In genomic region chr20:46367967-46368901, GRCh38 we compare ENCODE assay signal across 11 cellular contexts. TPM values are rescaled to one million over a fixed set of nuclear protein-coding genes. Genes with fewer than 3 reads are reported as not detected.
A peak's percentile ranks its signal among the peaks of the same experiment; 100 is the strongest.
DNase-seq lines count a peak whose midpoint lies in the region; ATAC-seq, FAIRE-seq and TF ChIP-seq lines count a peak whose summit lies in the region.
"Had no signal": no experiment of that assay in that cellular context is flagged by ENCODE, and none has a peak within 500 bp of the region (broad histone marks: within the 10 kb centered on the region; RNA-seq: fewer than 3 reads in every experiment).

No MANE protein-coding gene starts in this region.

- ATAC-seq in stimulated activated naive B cell treated with anti-CD40 and anti-IgM and Interleukin-4, amounts not matched to agents 10 μg/mL and 1 μg/mL and 100 μg/mL, for 72 hours (replicated peaks): peak in 1 of 2 donors; percentile 38
- no peak for ATAC-seq in GM19467 (IDR thresholded peaks at IDR 0.05; ENCODE audit: unreplicated experiment)

- no peak for FAIRE-seq in bronchial epithelial cell (lab: Jason Lieb, UNC)

- H3K4me1 Mint-ChIP-seq in activated naive CD4-positive, alpha-beta T cell treated with anti-CD3 and anti-CD28 coated beads, Interleukin-2, amount 10 ng/mL, durations not matched to agents 7 days and 5 days: peaks cover 36% of the 10 kb centered on the region
- peaks cover 26 to 41% of the 10 kb centered on the region in 2 donors for H3K4me1 Mint-ChIP-seq in stimulated activated naive B cell treated with anti-CD40 and anti-IgM and Interleukin-4, amounts not matched to agents 10 μg/mL and 1 μg/mL and 100 μg/mL, for 72 hours

- H3K27me3 ChIP-seq in bronchial epithelial cell (ENCODE audit: control insufficient read depth, insufficient read depth, low read length): no peaks in the 10 kb centered on the region
- H3K27me3 ChIP-seq: neutrophil had no signal

- no peak overlapping the region for H3K4me3 Mint-ChIP-seq in activated naive CD4-positive, alpha-beta T cell treated with anti-CD3 and anti-CD28 coated beads, Interleukin-2, amount 10 ng/mL, durations not matched to agents 7 days and 5 days
- H3K4me3 Mint-ChIP-seq in stimulated activated naive B cell treated with anti-CD40 and anti-IgM and Interleukin-4, amounts not matched to agents 10 μg/mL and 1 μg/mL and 100 μg/mL, for 72 hours: no peak overlapping the region

- peaks cover 71% of the 10 kb centered on the region for H3K36me3 Mint-ChIP-seq in activated naive CD4-positive, alpha-beta T cell treated with anti-CD3 and anti-CD28 coated beads, Interleukin-2, amount 10 ng/mL, durations not matched to agents 7 days and 5 days
- peaks cover 53 to 77% of the 10 kb centered on the region in 2 donors for H3K36me3 Mint-ChIP-seq in stimulated activated naive B cell treated with anti-CD40 and anti-IgM and Interleukin-4, amounts not matched to agents 10 μg/mL and 1 μg/mL and 100 μg/mL, for 72 hours

- CTCF ChIA-PET in activated naive CD4-positive, alpha-beta T cell treated with anti-CD3 and anti-CD28 coated beads, Interleukin-2, amount 10 ng/mL, durations not matched to agents 7 days and 5 days (lab: Charles Lee): no interaction called here

- TF ChIP-seq CTCF in bronchial epithelial cell (IDR thresholded peaks at IDR 0.05; ENCODE audit: insufficient read depth, low read length, severe bottlenecking): no peak

- H3K4me3 ChIP-seq in bronchial epithelial cell (ENCODE audit: low read depth, low read length): no peak overlapping the region

- no peaks in the 10 kb centered on the region for H3K27me3 Mint-ChIP-seq in activated naive CD4-positive, alpha-beta T cell treated with anti-CD3 and anti-CD28 coated beads, Interleukin-2, amount 10 ng/mL, durations not matched to agents 7 days and 5 days
- H3K27me3 Mint-ChIP-seq in stimulated activated naive B cell treated with anti-CD40 and anti-IgM and Interleukin-4, amounts not matched to agents 10 μg/mL and 1 μg/mL and 100 μg/mL, for 72 hours: no peaks in the 10 kb centered on the region

- DNase-seq in activated naive CD4-positive, alpha-beta T cell treated with anti-CD3 and anti-CD28 coated beads, Interleukin-2, amount 10 ng/mL, durations not matched to agents 7 days and 5 days: no peak
- DNase-seq in activated naive CD4-positive, alpha-beta T cell (lab: John Stamatoyannopoulos, UW): no peak
- DNase-seq in NCI-H226: peak; percentile 81
- DNase-seq in bronchial epithelial cell (ENCODE audit: low read depth): peak; percentile 31
- no peak for DNase-seq in stimulated activated naive B cell treated with anti-CD40 and anti-IgM and Interleukin-4, amounts not matched to agents 10 μg/mL and 1 μg/mL and 100 μg/mL, for 72 hours
- DNase-seq in mucosa of gallbladder (ENCODE audit: low spot score): no peak
- DNase-seq in GDM1 (lab: John Stamatoyannopoulos, UW): no peak
- DNase-seq: NCI-H774; stimulated activated CD4-positive, alpha-beta T cell treated with anti-CD3 and anti-CD28 coated beads, Interleukin-1b, Interleukin-23, amount 100 ng/mL, for 48 hours had no signal

- H3K9me3 Mint-ChIP-seq in activated naive CD4-positive, alpha-beta T cell treated with anti-CD3 and anti-CD28 coated beads, Interleukin-2, amount 10 ng/mL, durations not matched to agents 7 days and 5 days: no peaks in the 10 kb centered on the region
- H3K9me3 Mint-ChIP-seq in stimulated activated naive B cell treated with anti-CD40 and anti-IgM and Interleukin-4, amounts not matched to agents 10 μg/mL and 1 μg/mL and 100 μg/mL, for 72 hours: no peaks in the 10 kb centered on the region

- peaks cover 19% of the 10 kb centered on the region for H3K36me3 ChIP-seq in bronchial epithelial cell (ENCODE audit: control insufficient read depth, insufficient read depth, low read length)

- peak overlapping the region; percentile 75 for H3K27ac Mint-ChIP-seq in activated naive CD4-positive, alpha-beta T cell treated with anti-CD3 and anti-CD28 coated beads, Interleukin-2, amount 10 ng/mL, durations not matched to agents 7 days and 5 days
- peak overlapping the region; percentile 83 for H3K27ac Mint-ChIP-seq in stimulated activated naive B cell treated with anti-CD40 and anti-IgM and Interleukin-4, amounts not matched to agents 10 μg/mL and 1 μg/mL and 100 μg/mL, for 72 hours

RNA-seq across cellular contexts. Expression of gene ELMO2, which starts 38.2 kb away (rescaled TPM):
- total RNA-seq in bronchial epithelial cell (15.5 and 21.1 TPM in 2 replicates), mucosa of gallbladder (33.3 TPM)

RNA-seq across cellular contexts. Expression of gene CDH22, which starts 59.9 kb away (rescaled TPM):
- not detected in 2 replicates for total RNA-seq in bronchial epithelial cell
- 0.09 TPM for total RNA-seq in mucosa of gallbladder

Comparison
In these comparisons a context has a peak if more than half of its experiments do, and no peak if none do; other contexts are left out.
1. DNase-seq: peak in NCI-H226 (single experiment) and bronchial epithelial cell (single experiment); none in activated naive CD4-positive, alpha-beta T cell treated with anti-CD3 and anti-CD28 coated beads, Interleukin-2, amount 10 ng/mL, durations not matched to agents 7 days and 5 days (single experiment), activated naive CD4-positive, alpha-beta T cell (0 of 4), stimulated activated naive B cell treated with anti-CD40 and anti-IgM and Interleukin-4, amounts not matched to agents 10 μg/mL and 1 μg/mL and 100 μg/mL, for 72 hours (single experiment), mucosa of gallbladder (single experiment) and GDM1 (single experiment).